ENCODE assay signal across 1 cellular context in genomic region chr3:186099178-186099577, GRCh38.
TF ChIP-seq lines count a peak whose summit lies in the region.

No MANE protein-coding gene starts in this region.

TF ChIP-seq in K562, 482 proteins besides CTCF, POLR2A, EP300 and RAD21:
- TF ChIP-seq NFIC (IDR thresholded peaks at IDR 0.05): peak; percentile 79
- no peak for TF ChIP-seq KLF13 (tag; IDR thresholded peaks at IDR 0.05; ENCODE audit: borderline replicate concordance, low read depth)
